Comparison of ENCODE assay signal across 12 cellular contexts in genomic region chr1:38508272-38508671, GRCh38.
DNase-seq lines count a peak whose midpoint lies in the region; ATAC-seq and TF ChIP-seq lines count a peak whose summit lies in the region.
"Had no signal": no experiment of that assay in that cellular context is flagged by ENCODE, and none has a peak within 500 bp of the region (broad histone marks: within the 10 kb centered on the region; RNA-seq: fewer than 3 reads in every experiment).

No MANE protein-coding gene starts in this region.

- H3K36me3 ChIP-seq in neural progenitor cell, result no peaks in the 10 kb centered on the region

- no peak overlapping the region for H3K27ac ChIP-seq in neural progenitor cell

- H3K4me3 ChIP-seq in neural progenitor cell, result no peak overlapping the region

- no peaks in the 10 kb centered on the region for H3K27me3 Mint-ChIP-seq in neural progenitor cell (ENCODE audit: insufficient read depth, low read depth)
- H3K27me3 Mint-ChIP-seq in activated CD4-positive, alpha-beta T cell treated with anti-CD3 and anti-CD28 coated beads, Interleukin-2, amount 10 ng/mL, durations not matched to agents 24 days and 14 days, result peaks cover 53% of the 10 kb centered on the region

- TF ChIP-seq CTCF in neural progenitor cell (IDR thresholded peaks at IDR 0.05), result no peak

- no peak overlapping the region for H3K9ac ChIP-seq in neural progenitor cell

- no peaks in the 10 kb centered on the region for H3K79me2 ChIP-seq in neural progenitor cell (ENCODE audit: low read depth)

- ATAC-seq in HG03159 (IDR thresholded peaks at IDR 0.05; ENCODE audit: unreplicated experiment), result no peak

- H3K9me3 Mint-ChIP-seq in neural progenitor cell, result no peaks in the 10 kb centered on the region
- no peaks in the 10 kb centered on the region for H3K9me3 Mint-ChIP-seq in activated CD4-positive, alpha-beta T cell treated with anti-CD3 and anti-CD28 coated beads, Interleukin-2, amount 10 ng/mL, durations not matched to agents 24 days and 14 days

- H3K4me1 Mint-ChIP-seq in neural progenitor cell, result peaks cover 16% of the 10 kb centered on the region
- H3K4me1 Mint-ChIP-seq in activated CD4-positive, alpha-beta T cell treated with anti-CD3 and anti-CD28 coated beads, Interleukin-2, amount 10 ng/mL, durations not matched to agents 24 days and 14 days, result no peaks in the 10 kb centered on the region

- H3K36me3 Mint-ChIP-seq in neural progenitor cell, result no peaks in the 10 kb centered on the region
- no peaks in the 10 kb centered on the region for H3K36me3 Mint-ChIP-seq in activated CD4-positive, alpha-beta T cell treated with anti-CD3 and anti-CD28 coated beads, Interleukin-2, amount 10 ng/mL, durations not matched to agents 24 days and 14 days (ENCODE audit: low read depth)

- no peaks in the 10 kb centered on the region for H3F3A ChIP-seq in neural progenitor cell (ENCODE audit: low read depth)

- H3K4me2 ChIP-seq in neural progenitor cell, result no peak overlapping the region

- H3K9me3 ChIP-seq in neural progenitor cell (ENCODE audit: low read depth), result no peaks in the 10 kb centered on the region

- intact Hi-C loops in cardiac septum (cut with DNase I), result no loop called here
- intact Hi-C loops in activated CD4-positive, alpha-beta T cell treated with anti-CD3 and anti-CD28 coated beads, Interleukin-2, amount 10 ng/mL, durations not matched to agents 24 days and 14 days (cut with micrococcal nuclease), result no loop called here

- H2AFZ ChIP-seq in neural progenitor cell (replicated peaks), result peak overlapping the region; percentile 68

- no peaks in the 10 kb centered on the region for H4K20me1 ChIP-seq in neural progenitor cell (ENCODE audit: low read depth)

- peak overlapping the region; percentile 35 for H3K27ac Mint-ChIP-seq in neural progenitor cell
- H3K27ac Mint-ChIP-seq in activated CD4-positive, alpha-beta T cell treated with anti-CD3 and anti-CD28 coated beads, Interleukin-2, amount 10 ng/mL, durations not matched to agents 24 days and 14 days, result no peak overlapping the region

- peaks cover 16% of the 10 kb centered on the region for H3K4me1 ChIP-seq in neural progenitor cell

- DNase-seq in CD1c-positive myeloid dendritic cell (ENCODE audit: extremely low spot score) (peak; percentile 9), NCI-H526 (lab: John Stamatoyannopoulos, UW) (peak; percentile 79 to 90), dermis blood vessel endothelial cell (peak; percentile 1), neural progenitor cell (ENCODE audit: low spot score) (no peak), cardiac septum (ENCODE audit: low spot score) (no peak)
- no peak for DNase-seq in activated CD4-positive, alpha-beta T cell treated with anti-CD3 and anti-CD28 coated beads, Interleukin-2, amount 10 ng/mL, durations not matched to agents 24 days and 14 days
- DNase-seq: H7, NCI-H1436 treated with DMSO at 0.1 percent for 48 hours, NCI-H446, OCI-M1, RPMI8226 had no signal

- peak overlapping the region; percentile 36 for H3K4me3 Mint-ChIP-seq in neural progenitor cell
- H3K4me3 Mint-ChIP-seq in activated CD4-positive, alpha-beta T cell treated with anti-CD3 and anti-CD28 coated beads, Interleukin-2, amount 10 ng/mL, durations not matched to agents 24 days and 14 days, result no peak overlapping the region

- H3K27me3 ChIP-seq in neural progenitor cell, result no peaks in the 10 kb centered on the region

Comparison
In these comparisons a context has a peak if more than half of its experiments do, and no peak if none do; other contexts are left out.
1. DNase-seq: peak in CD1c-positive myeloid dendritic cell (single experiment), NCI-H526 (2 of 2) and dermis blood vessel endothelial cell (single experiment); none in neural progenitor cell (single experiment), cardiac septum (single experiment) and activated CD4-positive, alpha-beta T cell treated with anti-CD3 and anti-CD28 coated beads, Interleukin-2, amount 10 ng/mL, durations not matched to agents 24 days and 14 days (single experiment).